ENCODE assay signal across 1 cellular context in the genomic region with DNA sequence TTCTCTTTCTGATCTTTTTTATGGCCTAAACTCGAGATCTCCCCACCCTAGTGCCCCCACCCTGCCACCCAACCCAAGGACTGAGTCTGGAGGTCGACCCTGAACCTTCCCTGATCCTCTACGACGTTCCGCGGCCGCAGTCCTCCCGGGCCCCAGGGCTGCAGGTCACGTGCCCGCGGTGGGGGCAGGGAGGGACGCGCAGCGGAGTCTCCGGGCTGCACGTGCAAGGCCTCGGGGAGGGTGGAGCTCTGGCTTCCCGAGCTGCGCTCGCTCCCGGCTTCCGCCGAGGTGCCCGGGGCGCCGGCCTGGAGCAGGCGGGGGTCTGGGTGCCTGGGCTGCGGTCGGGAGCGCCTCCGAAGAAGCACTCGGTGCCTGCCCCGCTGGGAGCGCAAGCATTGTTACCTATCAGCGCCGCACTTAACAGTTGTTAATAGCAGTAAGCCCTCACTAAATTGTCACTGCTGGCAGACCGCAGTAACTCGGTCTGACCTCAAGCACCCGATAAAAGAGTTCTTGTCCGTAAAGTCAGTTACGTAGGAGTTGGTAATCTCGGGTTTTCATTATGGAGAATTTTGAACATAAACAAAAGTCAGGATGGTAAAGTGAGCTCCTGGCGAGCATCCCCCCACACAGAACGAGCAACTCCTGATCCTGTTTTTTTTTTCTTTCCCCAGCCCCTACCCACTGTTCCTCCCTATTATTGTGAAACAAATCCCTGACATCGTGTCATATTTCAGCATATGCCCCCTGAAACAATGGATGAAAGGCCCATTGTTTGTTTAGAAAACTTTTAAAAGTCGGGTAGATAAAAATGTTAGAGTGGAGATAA.
A peak's percentile ranks its signal among the peaks of the same experiment; 100 is the strongest.
TF ChIP-seq lines count a peak whose summit lies in the region.

No MANE protein-coding gene starts in this region.

TF ChIP-seq in HepG2, 621 proteins besides CTCF, POLR2A, EP300 and RAD21 (continued from another document and continues in another):
- TF ChIP-seq, protein P1, sequence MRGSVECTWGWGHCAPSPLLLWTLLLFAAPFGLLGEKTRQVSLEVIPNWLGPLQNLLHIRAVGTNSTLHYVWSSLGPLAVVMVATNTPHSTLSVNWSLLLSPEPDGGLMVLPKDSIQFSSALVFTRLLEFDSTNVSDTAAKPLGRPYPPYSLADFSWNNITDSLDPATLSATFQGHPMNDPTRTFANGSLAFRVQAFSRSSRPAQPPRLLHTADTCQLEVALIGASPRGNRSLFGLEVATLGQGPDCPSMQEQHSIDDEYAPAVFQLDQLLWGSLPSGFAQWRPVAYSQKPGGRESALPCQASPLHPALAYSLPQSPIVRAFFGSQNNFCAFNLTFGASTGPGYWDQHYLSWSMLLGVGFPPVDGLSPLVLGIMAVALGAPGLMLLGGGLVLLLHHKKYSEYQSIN (CRISPR knock-in tag; IDR thresholded peaks at IDR 0.05; ENCODE audit: borderline replicate concordance), result no peak
- TF ChIP-seq GPN1 (CRISPR knock-in tag; IDR thresholded peaks at IDR 0.05; ENCODE audit: borderline replicate concordance), result no peak
- TF ChIP-seq RBAK (CRISPR knock-in tag; IDR thresholded peaks at IDR 0.05), result no peak
- TF ChIP-seq ZNF709 (CRISPR knock-in tag; IDR thresholded peaks at IDR 0.05), result peak; percentile 75; the same call in 1 of the 2 replicates
- TF ChIP-seq HCFC1 (IDR thresholded peaks at IDR 0.05; ENCODE audit: low read depth, low read length), result no peak
- TF ChIP-seq CSRNP1 (CRISPR knock-in tag; IDR thresholded peaks at IDR 0.05), result peak; percentile 95
- no peak for TF ChIP-seq ZNF292 (CRISPR knock-in tag; IDR thresholded peaks at IDR 0.05; ENCODE audit: borderline replicate concordance, low read depth)
- TF ChIP-seq CHD4 (IDR thresholded peaks at IDR 0.05; ENCODE audit: borderline replicate concordance, low read length), result no peak
- TF ChIP-seq TOE1 (CRISPR knock-in tag; IDR thresholded peaks at IDR 0.05), result peak; percentile 81; the same call in 1 of the 2 replicates
- peak; percentile 55 for TF ChIP-seq ZNF407 (CRISPR knock-in tag; IDR thresholded peaks at IDR 0.05; ENCODE audit: not compliant biosample characterization)
- TF ChIP-seq PAF1 (CRISPR knock-in tag; IDR thresholded peaks at IDR 0.05), result no peak
- peak; percentile 53; the same call in 1 of the 2 replicates for TF ChIP-seq JDP2 (CRISPR knock-in tag; IDR thresholded peaks at IDR 0.05; ENCODE audit: borderline replicate concordance)
- TF ChIP-seq ZNF253 (CRISPR knock-in tag; IDR thresholded peaks at IDR 0.05; ENCODE audit: borderline replicate concordance), result peak; percentile 96; the same call in 1 of the 2 replicates
- TF ChIP-seq ELF4 (CRISPR knock-in tag; IDR thresholded peaks at IDR 0.05; ENCODE audit: borderline replicate concordance), result no peak
- TF ChIP-seq ZNF282 (IDR thresholded peaks at IDR 0.05; ENCODE audit: partially characterized antibody), result no peak
- TF ChIP-seq, protein P2, sequence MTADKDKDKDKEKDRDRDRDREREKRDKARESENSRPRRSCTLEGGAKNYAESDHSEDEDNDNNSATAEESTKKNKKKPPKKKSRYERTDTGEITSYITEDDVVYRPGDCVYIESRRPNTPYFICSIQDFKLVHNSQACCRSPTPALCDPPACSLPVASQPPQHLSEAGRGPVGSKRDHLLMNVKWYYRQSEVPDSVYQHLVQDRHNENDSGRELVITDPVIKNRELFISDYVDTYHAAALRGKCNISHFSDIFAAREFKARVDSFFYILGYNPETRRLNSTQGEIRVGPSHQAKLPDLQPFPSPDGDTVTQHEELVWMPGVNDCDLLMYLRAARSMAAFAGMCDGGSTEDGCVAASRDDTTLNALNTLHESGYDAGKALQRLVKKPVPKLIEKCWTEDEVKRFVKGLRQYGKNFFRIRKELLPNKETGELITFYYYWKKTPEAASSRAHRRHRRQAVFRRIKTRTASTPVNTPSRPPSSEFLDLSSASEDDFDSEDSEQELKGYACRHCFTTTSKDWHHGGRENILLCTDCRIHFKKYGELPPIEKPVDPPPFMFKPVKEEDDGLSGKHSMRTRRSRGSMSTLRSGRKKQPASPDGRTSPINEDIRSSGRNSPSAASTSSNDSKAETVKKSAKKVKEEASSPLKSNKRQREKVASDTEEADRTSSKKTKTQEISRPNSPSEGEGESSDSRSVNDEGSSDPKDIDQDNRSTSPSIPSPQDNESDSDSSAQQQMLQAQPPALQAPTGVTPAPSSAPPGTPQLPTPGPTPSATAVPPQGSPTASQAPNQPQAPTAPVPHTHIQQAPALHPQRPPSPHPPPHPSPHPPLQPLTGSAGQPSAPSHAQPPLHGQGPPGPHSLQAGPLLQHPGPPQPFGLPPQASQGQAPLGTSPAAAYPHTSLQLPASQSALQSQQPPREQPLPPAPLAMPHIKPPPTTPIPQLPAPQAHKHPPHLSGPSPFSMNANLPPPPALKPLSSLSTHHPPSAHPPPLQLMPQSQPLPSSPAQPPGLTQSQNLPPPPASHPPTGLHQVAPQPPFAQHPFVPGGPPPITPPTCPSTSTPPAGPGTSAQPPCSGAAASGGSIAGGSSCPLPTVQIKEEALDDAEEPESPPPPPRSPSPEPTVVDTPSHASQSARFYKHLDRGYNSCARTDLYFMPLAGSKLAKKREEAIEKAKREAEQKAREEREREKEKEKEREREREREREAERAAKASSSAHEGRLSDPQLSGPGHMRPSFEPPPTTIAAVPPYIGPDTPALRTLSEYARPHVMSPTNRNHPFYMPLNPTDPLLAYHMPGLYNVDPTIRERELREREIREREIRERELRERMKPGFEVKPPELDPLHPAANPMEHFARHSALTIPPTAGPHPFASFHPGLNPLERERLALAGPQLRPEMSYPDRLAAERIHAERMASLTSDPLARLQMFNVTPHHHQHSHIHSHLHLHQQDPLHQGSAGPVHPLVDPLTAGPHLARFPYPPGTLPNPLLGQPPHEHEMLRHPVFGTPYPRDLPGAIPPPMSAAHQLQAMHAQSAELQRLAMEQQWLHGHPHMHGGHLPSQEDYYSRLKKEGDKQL (CRISPR knock-in tag; IDR thresholded peaks at IDR 0.05; ENCODE audit: low read depth), result peak; percentile 34; the same call in 1 of the 2 replicates
- TF ChIP-seq, protein P3, sequence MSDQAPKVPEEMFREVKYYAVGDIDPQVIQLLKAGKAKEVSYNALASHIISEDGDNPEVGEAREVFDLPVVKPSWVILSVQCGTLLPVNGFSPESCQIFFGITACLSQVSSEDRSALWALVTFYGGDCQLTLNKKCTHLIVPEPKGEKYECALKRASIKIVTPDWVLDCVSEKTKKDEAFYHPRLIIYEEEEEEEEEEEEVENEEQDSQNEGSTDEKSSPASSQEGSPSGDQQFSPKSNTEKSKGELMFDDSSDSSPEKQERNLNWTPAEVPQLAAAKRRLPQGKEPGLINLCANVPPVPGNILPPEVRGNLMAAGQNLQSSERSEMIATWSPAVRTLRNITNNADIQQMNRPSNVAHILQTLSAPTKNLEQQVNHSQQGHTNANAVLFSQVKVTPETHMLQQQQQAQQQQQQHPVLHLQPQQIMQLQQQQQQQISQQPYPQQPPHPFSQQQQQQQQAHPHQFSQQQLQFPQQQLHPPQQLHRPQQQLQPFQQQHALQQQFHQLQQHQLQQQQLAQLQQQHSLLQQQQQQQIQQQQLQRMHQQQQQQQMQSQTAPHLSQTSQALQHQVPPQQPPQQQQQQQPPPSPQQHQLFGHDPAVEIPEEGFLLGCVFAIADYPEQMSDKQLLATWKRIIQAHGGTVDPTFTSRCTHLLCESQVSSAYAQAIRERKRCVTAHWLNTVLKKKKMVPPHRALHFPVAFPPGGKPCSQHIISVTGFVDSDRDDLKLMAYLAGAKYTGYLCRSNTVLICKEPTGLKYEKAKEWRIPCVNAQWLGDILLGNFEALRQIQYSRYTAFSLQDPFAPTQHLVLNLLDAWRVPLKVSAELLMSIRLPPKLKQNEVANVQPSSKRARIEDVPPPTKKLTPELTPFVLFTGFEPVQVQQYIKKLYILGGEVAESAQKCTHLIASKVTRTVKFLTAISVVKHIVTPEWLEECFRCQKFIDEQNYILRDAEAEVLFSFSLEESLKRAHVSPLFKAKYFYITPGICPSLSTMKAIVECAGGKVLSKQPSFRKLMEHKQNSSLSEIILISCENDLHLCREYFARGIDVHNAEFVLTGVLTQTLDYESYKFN (CRISPR knock-in tag; conservative IDR thresholded peaks at IDR 0.05), result peak; percentile 49; the same call in 1 of the 2 replicates
- TF ChIP-seq ZNF772 (CRISPR knock-in tag; IDR thresholded peaks at IDR 0.05), result peak; percentile 68; the same call in 1 of the 2 replicates
- no peak for TF ChIP-seq ZMYM2 (CRISPR knock-in tag; IDR thresholded peaks at IDR 0.05)
- TF ChIP-seq ZNF878 (CRISPR knock-in tag; IDR thresholded peaks at IDR 0.05), result no peak; the same call in 1 of the 2 replicates
- no peak for TF ChIP-seq PLRG1 (conservative IDR thresholded peaks at IDR 0.05)
- TF ChIP-seq GRHL1 (CRISPR knock-in tag; conservative IDR thresholded peaks at IDR 0.05), result no peak
- TF ChIP-seq TARDBP (CRISPR knock-in tag; IDR thresholded peaks at IDR 0.05), result peak; percentile 66
- TF ChIP-seq ZNF44 (CRISPR knock-in tag; IDR thresholded peaks at IDR 0.05), result 0 out of 2 replicates have a peak, but pooled peaks have one; percentile 56
- TF ChIP-seq ZNF333 (CRISPR knock-in tag; IDR thresholded peaks at IDR 0.05; ENCODE audit: borderline replicate concordance), result peak; percentile 62; the same call in 1 of the 2 replicates
- TF ChIP-seq BHLHE40 (IDR thresholded peaks at IDR 0.05; ENCODE audit: low read length), result peak; percentile 99
